Comparison of ENCODE assay signal across 8 cellular contexts in genomic region chr19:3572132-3572854, GRCh38. TPM values are rescaled to one million over a fixed set of nuclear protein-coding genes. Genes with fewer than 3 reads are reported as not detected.
A peak's percentile ranks its signal among the peaks of the same experiment; 100 is the strongest.
DNase-seq lines count a peak whose midpoint lies in the region; ATAC-seq lines count a peak whose summit lies in the region.

No MANE protein-coding gene starts in this region.

- no peaks in the 10 kb centered on the region for H3K9me3 ChIP-seq in BLaER1

- H3K27ac ChIP-seq in BLaER1: 0 out of 2 replicates have a peak overlapping the region, but pooled peaks have one; percentile 14

- no peaks in the 10 kb centered on the region for H3K27me3 ChIP-seq in BLaER1

- peak overlapping the region; percentile 65 for H3K4me3 ChIP-seq in BLaER1

- DNase-seq in NCI-H69 (lab: John Stamatoyannopoulos, UW) (peak; percentile 100), dedifferentiated amniotic fluid mesenchymal stem cell (ENCODE audit: extremely low spot score) (peak; percentile 99), left lobe of liver (ENCODE audit: low spot score) (peak; percentile 100)
- DNase-seq in activated CD4-positive, alpha-beta T cell treated with anti-CD3 and anti-CD28 coated beads, Interleukin-2, amount 50 U/mL, for 1 hour: peak; percentile 99
- DNase-seq in stimulated activated CD4-positive, alpha-beta T cell treated with anti-CD3 and anti-CD28 coated beads, Interleukin-1b, Interleukin-23, amount 100 ng/mL, for 48 hours: peak; percentile 100

- H3K4me2 ChIP-seq in BLaER1: peak overlapping the region; percentile 94

- ATAC-seq in GM19397 (IDR thresholded peaks at IDR 0.05; ENCODE audit: unreplicated experiment) (peak; percentile 88), HG03558 (IDR thresholded peaks at IDR 0.05; ENCODE audit: extremely low read depth, unreplicated experiment) (peak; percentile 77), left lobe of liver (peak; percentile 92)

- H3K36me3 ChIP-seq in BLaER1: peaks cover 26% of the 10 kb centered on the region

- peaks cover 15% of the 10 kb centered on the region for H3K4me1 ChIP-seq in BLaER1

- peak overlapping the region; percentile 46; the same call in 1 of the 2 replicates for H3K9ac ChIP-seq in BLaER1

- H4K20me1 ChIP-seq in BLaER1: peaks cover 34% of the 10 kb centered on the region

RNA-seq across cellular contexts. Expression of gene HMG20B, which starts 0.5 kb away (rescaled TPM):
- 44.2 TPM for total RNA-seq in left lobe of liver

RNA-seq across cellular contexts. Expression of gene GIPC3, which starts 13.0 kb away (rescaled TPM):
- total RNA-seq in left lobe of liver: 0.75 TPM

RNA-seq across cellular contexts. Expression of gene MFSD12, which starts 14.9 kb away (rescaled TPM):
- total RNA-seq in left lobe of liver: 33.9 TPM

RNA-seq across cellular contexts. Expression of gene TEKTIP1, which starts 33.3 kb away (rescaled TPM):
- total RNA-seq in left lobe of liver: 1.9 TPM

RNA-seq across cellular contexts. Expression of gene TBXA2R, which starts 34.4 kb away (rescaled TPM):
- total RNA-seq in left lobe of liver: 4.4 TPM

Comparison
In these comparisons a context has a peak if more than half of its experiments do, and no peak if none do; other contexts are left out.
1. Peak in every context shown above with its lines: DNase-seq, ATAC-seq, H3K4me3 ChIP-seq and H3K27ac ChIP-seq.